17 cellular contexts compared by ENCODE assay signal in genomic region chr19:19674315-19674714, GRCh38. TPM values are rescaled to one million over a fixed set of nuclear protein-coding genes. Genes with fewer than 3 reads are reported as not detected.
DNase-seq lines count a peak whose midpoint lies in the region; ATAC-seq and TF ChIP-seq lines count a peak whose summit lies in the region.
"Had no signal": no experiment of that assay in that cellular context is flagged by ENCODE, and none has a peak within 500 bp of the region (broad histone marks: within the 10 kb centered on the region; RNA-seq: fewer than 3 reads in every experiment).

No MANE protein-coding gene starts in this region.

- intact Hi-C loops in CD8-positive, alpha-beta T cell (cut with DNase I, micrococcal nuclease) = no loop called here

- H3K36me3 ChIP-seq in CD8-positive, alpha-beta T cell (ENCODE audit: insufficient read depth, low read length) = peaks cover 65% of the 10 kb centered on the region

- peaks cover 13% of the 10 kb centered on the region for H3K4me1 ChIP-seq in CD8-positive, alpha-beta T cell (ENCODE audit: insufficient read depth, low read length)

- peaks cover 39% of the 10 kb centered on the region for H3K9me3 ChIP-seq in CD8-positive, alpha-beta T cell (ENCODE audit: low read length)

- H3K9me3 Mint-ChIP-seq in activated CD8-positive, alpha-beta memory T cell treated with anti-CD3 and anti-CD28 coated beads, Interleukin-2, amount 10 ng/mL, durations not matched to agents 7 days and 5 days (ENCODE audit: low read depth) = peaks cover 42% of the 10 kb centered on the region
- peaks cover 32% of the 10 kb centered on the region for H3K9me3 Mint-ChIP-seq in CD8-positive, alpha-beta T cell
- H3K9me3 Mint-ChIP-seq in activated T-helper 17 cell treated with anti-CD3 and anti-CD28 coated beads, Interleukin-2, amount 50 U/mL, for 72 hours = peaks cover 10% of the 10 kb centered on the region
- H3K9me3 Mint-ChIP-seq in immature natural killer cell = peaks cover 0 to 34% (median 27%) of the 10 kb centered on the region in 6 donors
- H3K9me3 Mint-ChIP-seq in progenitor cell of endocrine pancreas (ENCODE audit: low read depth) = peaks cover 26% of the 10 kb centered on the region

- ATAC-seq in activated CD8-positive, alpha-beta memory T cell treated with anti-CD3 and anti-CD28 coated beads, Interleukin-2, amount 10 ng/mL, durations not matched to agents 7 days and 5 days = no peak
- ATAC-seq in CD8-positive, alpha-beta T cell = no peak
- ATAC-seq in activated T-helper 17 cell treated with anti-CD3 and anti-CD28 coated beads, Interleukin-2, amount 50 U/mL, for 72 hours (replicated peaks) = no peak
- ATAC-seq in HG03342 (IDR thresholded peaks at IDR 0.05; ENCODE audit: unreplicated experiment) = no peak
- ATAC-seq: A549 had no signal

- CTCF ChIA-PET in activated CD8-positive, alpha-beta memory T cell treated with anti-CD3 and anti-CD28 coated beads, Interleukin-2, amount 10 ng/mL, durations not matched to agents 7 days and 5 days (lab: Charles Lee) = no interaction called here
- CTCF ChIA-PET in CD8-positive, alpha-beta T cell (lab: Charles Lee) = no interaction called here

- no peak for TF ChIP-seq CTCF in CD8-positive, alpha-beta T cell (IDR thresholded peaks at IDR 0.05)
- no peak for TF ChIP-seq CTCF in progenitor cell of endocrine pancreas (IDR thresholded peaks at IDR 0.05; ENCODE audit: unreplicated experiment)

- H3K4me1 Mint-ChIP-seq in activated CD8-positive, alpha-beta memory T cell treated with anti-CD3 and anti-CD28 coated beads, Interleukin-2, amount 10 ng/mL, durations not matched to agents 7 days and 5 days = peaks cover 35% of the 10 kb centered on the region
- H3K4me1 Mint-ChIP-seq in CD8-positive, alpha-beta T cell (ENCODE audit: low read depth) = peaks cover 42% of the 10 kb centered on the region
- peaks cover 4% of the 10 kb centered on the region for H3K4me1 Mint-ChIP-seq in activated T-helper 17 cell treated with anti-CD3 and anti-CD28 coated beads, Interleukin-2, amount 50 U/mL, for 72 hours
- H3K4me1 Mint-ChIP-seq in immature natural killer cell (peaks cover 49 to 63% of the 10 kb centered on the region in 2 donors), progenitor cell of endocrine pancreas (ENCODE audit: low read depth) (peaks cover 3% of the 10 kb centered on the region)

- H3K4me3 ChIP-seq in CD8-positive, alpha-beta T cell (ENCODE audit: low read depth, low read length) = peak overlapping the region; percentile 7
- H3K4me3 ChIP-seq: A549, PC-9 had no signal

- H3K4me3 Mint-ChIP-seq in activated CD8-positive, alpha-beta memory T cell treated with anti-CD3 and anti-CD28 coated beads, Interleukin-2, amount 10 ng/mL, durations not matched to agents 7 days and 5 days = no peak overlapping the region
- no peak overlapping the region for H3K4me3 Mint-ChIP-seq in CD8-positive, alpha-beta T cell
- H3K4me3 Mint-ChIP-seq in activated T-helper 17 cell treated with anti-CD3 and anti-CD28 coated beads, Interleukin-2, amount 50 U/mL, for 72 hours = peak overlapping the region; percentile 32
- H3K4me3 Mint-ChIP-seq in immature natural killer cell = peak overlapping the region in 3 of 5 donors; percentile 1 to 43 (median 6)
- no peak overlapping the region for H3K4me3 Mint-ChIP-seq in progenitor cell of endocrine pancreas (ENCODE audit: low read depth)
- H3K4me3 Mint-ChIP-seq: CD14-positive monocyte had no signal

- no peak overlapping the region for H3K27ac ChIP-seq in CD8-positive, alpha-beta T cell (ENCODE audit: low read depth, low read length)
- H3K27ac ChIP-seq: A549, KMS-11, PC-9 had no signal

- H3K27me3 ChIP-seq in CD8-positive, alpha-beta T cell (ENCODE audit: insufficient read depth, low read length) = no peaks in the 10 kb centered on the region

- H3K36me3 Mint-ChIP-seq in activated CD8-positive, alpha-beta memory T cell treated with anti-CD3 and anti-CD28 coated beads, Interleukin-2, amount 10 ng/mL, durations not matched to agents 7 days and 5 days = peaks cover 95% of the 10 kb centered on the region
- peaks cover 88% of the 10 kb centered on the region for H3K36me3 Mint-ChIP-seq in CD8-positive, alpha-beta T cell
- H3K36me3 Mint-ChIP-seq in activated T-helper 17 cell treated with anti-CD3 and anti-CD28 coated beads, Interleukin-2, amount 50 U/mL, for 72 hours (ENCODE audit: low read depth) = peaks cover 100% of the 10 kb centered on the region
- peaks cover 37 to 63% (median 46%) of the 10 kb centered on the region in 3 donors for H3K36me3 Mint-ChIP-seq in immature natural killer cell
- H3K36me3 Mint-ChIP-seq in progenitor cell of endocrine pancreas (ENCODE audit: insufficient read depth) = peaks cover 48% of the 10 kb centered on the region

- no peak overlapping the region for H3K27ac Mint-ChIP-seq in activated CD8-positive, alpha-beta memory T cell treated with anti-CD3 and anti-CD28 coated beads, Interleukin-2, amount 10 ng/mL, durations not matched to agents 7 days and 5 days
- peak overlapping the region; percentile 37 for H3K27ac Mint-ChIP-seq in CD8-positive, alpha-beta T cell
- H3K27ac Mint-ChIP-seq in activated T-helper 17 cell treated with anti-CD3 and anti-CD28 coated beads, Interleukin-2, amount 50 U/mL, for 72 hours = no peak overlapping the region
- H3K27ac Mint-ChIP-seq in immature natural killer cell (peak overlapping the region in 3 of 6 donors; percentile 19 to 72 (median 23)), progenitor cell of endocrine pancreas (no peak overlapping the region)
- H3K27ac Mint-ChIP-seq: CD14-positive monocyte had no signal

- H3K27me3 Mint-ChIP-seq in activated CD8-positive, alpha-beta memory T cell treated with anti-CD3 and anti-CD28 coated beads, Interleukin-2, amount 10 ng/mL, durations not matched to agents 7 days and 5 days = no peaks in the 10 kb centered on the region
- no peaks in the 10 kb centered on the region for H3K27me3 Mint-ChIP-seq in CD8-positive, alpha-beta T cell (ENCODE audit: low read depth)
- H3K27me3 Mint-ChIP-seq in activated T-helper 17 cell treated with anti-CD3 and anti-CD28 coated beads, Interleukin-2, amount 50 U/mL, for 72 hours = no peaks in the 10 kb centered on the region
- H3K27me3 Mint-ChIP-seq in immature natural killer cell (ENCODE audit: low read depth in 3 of 3) (peaks cover 2 to 6% (median 3%) of the 10 kb centered on the region in 3 donors), progenitor cell of endocrine pancreas (no peaks in the 10 kb centered on the region)

- POLR2A ChIA-PET in CD8-positive, alpha-beta T cell (lab: Charles Lee) = interaction anchor here (1.0 kb wide), 1 partner anchor 59 kb away, joined by 5 read pairs; the partner anchor contains the start of gene ZNF14

- peak; percentile 8 for DNase-seq in activated CD8-positive, alpha-beta memory T cell treated with anti-CD3 and anti-CD28 coated beads, Interleukin-2, amount 10 ng/mL, durations not matched to agents 7 days and 5 days
- DNase-seq in activated CD8-positive, alpha-beta memory T cell treated with anti-CD3 and anti-CD28 coated beads, Interleukin-2, amount 50 U/mL, for 4 hours = no peak
- DNase-seq in CD8-positive, alpha-beta T cell = no peak
- DNase-seq in immature natural killer cell = no peak
- DNase-seq in middle frontal gyrus (ENCODE audit: extremely low spot score, low spot score) = no peak
- DNase-seq in progenitor cell of endocrine pancreas (ENCODE audit: low spot score, unreplicated experiment) = no peak
- DNase-seq: GF-D8, NCI-H1105 treated with DMSO at 0.1 percent for 48 hours, NCI-H187 treated with DMSO at 0.1 percent for 48 hours, NCI-H446, NCI-H774, PC-9 had no signal

RNA-seq across cellular contexts. Expression of gene ZNF101, which starts 5.7 kb away (rescaled TPM):
- total RNA-seq in activated CD8-positive, alpha-beta memory T cell treated with anti-CD3 and anti-CD28 coated beads, Interleukin-2, amount 10 ng/mL, durations not matched to agents 7 days and 5 days = 10 to 100 TPM; 75.0 to 93.7 TPM
- 10 to 100 TPM; 71.2 to 75.5 TPM for total RNA-seq in CD8-positive, alpha-beta T cell
- total RNA-seq in activated T-helper 17 cell treated with anti-CD3 and anti-CD28 coated beads, Interleukin-2, amount 50 U/mL, for 72 hours = 10 to 100 TPM; 57.0 to 70.7 TPM
- 10 to 100 TPM; 33.9 to 51.4 (median 36.8) TPM for polyA plus RNA-seq in immature natural killer cell
- total RNA-seq in progenitor cell of endocrine pancreas = 15.3 and 15.6 TPM in 2 replicates

RNA-seq across cellular contexts. Expression of gene ATP13A1, which starts 10.8 kb away (rescaled TPM):
- 100 to 1,000 TPM; 114 to 131 TPM for total RNA-seq in activated CD8-positive, alpha-beta memory T cell treated with anti-CD3 and anti-CD28 coated beads, Interleukin-2, amount 10 ng/mL, durations not matched to agents 7 days and 5 days
- 10 to 100 TPM; 79.4 to 87.9 TPM for total RNA-seq in CD8-positive, alpha-beta T cell
- 10 to 100 TPM; 47.8 to 79.6 TPM for total RNA-seq in activated T-helper 17 cell treated with anti-CD3 and anti-CD28 coated beads, Interleukin-2, amount 50 U/mL, for 72 hours
- polyA plus RNA-seq in immature natural killer cell = 10 to 100 TPM in 2 of 3 donors, 1 to 10 TPM in 1; 8.4 to 29.2 (median 18.6) TPM
- 81.1 and 87.1 TPM in 2 replicates for total RNA-seq in progenitor cell of endocrine pancreas

RNA-seq across cellular contexts. Expression of gene GMIP, which starts 30.9 kb away (rescaled TPM):
- 100 to 1,000 TPM; 110 to 111 TPM for total RNA-seq in activated CD8-positive, alpha-beta memory T cell treated with anti-CD3 and anti-CD28 coated beads, Interleukin-2, amount 10 ng/mL, durations not matched to agents 7 days and 5 days
- total RNA-seq in CD8-positive, alpha-beta T cell = 10 to 100 TPM; 82.7 to 85.7 TPM
- total RNA-seq in activated T-helper 17 cell treated with anti-CD3 and anti-CD28 coated beads, Interleukin-2, amount 50 U/mL, for 72 hours = 100 to 1,000 TPM in 1 of 2 donors, 10 to 100 TPM in 1; 79.9 to 100 TPM
- 10 to 100 TPM; 38.9 to 84.4 (median 40.0) TPM for polyA plus RNA-seq in immature natural killer cell
- 29.2 and 30.5 TPM in 2 replicates for total RNA-seq in progenitor cell of endocrine pancreas

RNA-seq across cellular contexts. Expression of gene LPAR2, which starts 46.3 kb away (rescaled TPM):
- total RNA-seq in activated CD8-positive, alpha-beta memory T cell treated with anti-CD3 and anti-CD28 coated beads, Interleukin-2, amount 10 ng/mL, durations not matched to agents 7 days and 5 days = 10 to 100 TPM; 39.4 to 46.1 TPM
- 10 to 100 TPM; 63.8 to 67.4 TPM for total RNA-seq in CD8-positive, alpha-beta T cell
- 10 to 100 TPM; 46.3 to 85.6 TPM for total RNA-seq in activated T-helper 17 cell treated with anti-CD3 and anti-CD28 coated beads, Interleukin-2, amount 50 U/mL, for 72 hours
- polyA plus RNA-seq in immature natural killer cell = 1 to 10 TPM; 3.8 to 5.9 (median 4.6) TPM
- total RNA-seq in progenitor cell of endocrine pancreas = 164 and 170 TPM in 2 replicates

RNA-seq across cellular contexts. Expression of gene PBX4, which starts 55.8 kb away (rescaled TPM):
- total RNA-seq in activated CD8-positive, alpha-beta memory T cell treated with anti-CD3 and anti-CD28 coated beads, Interleukin-2, amount 10 ng/mL, durations not matched to agents 7 days and 5 days = 10 to 100 TPM; 39.9 to 62.3 TPM
- total RNA-seq in CD8-positive, alpha-beta T cell = 10 to 100 TPM; 44.4 to 48.8 TPM
- total RNA-seq in activated T-helper 17 cell treated with anti-CD3 and anti-CD28 coated beads, Interleukin-2, amount 50 U/mL, for 72 hours = 100 to 1,000 TPM in 1 of 2 donors, 10 to 100 TPM in 1; 63.9 to 101 TPM
- under 1 TPM in 2 of 3 donors, not detected in 1; 0.57 to 0.82 TPM for polyA plus RNA-seq in immature natural killer cell
- 5.0 and 5.2 TPM in 2 replicates for total RNA-seq in progenitor cell of endocrine pancreas
- polyA plus RNA-seq: CD14-positive monocyte had no signal

Comparison
In these comparisons a context has a peak if more than half of its experiments do, and no peak if none do; other contexts are left out.
1. H3K4me3 Mint-ChIP-seq: peak in activated T-helper 17 cell treated with anti-CD3 and anti-CD28 coated beads, Interleukin-2, amount 50 U/mL, for 72 hours (single experiment) and immature natural killer cell (3 of 5); none in activated CD8-positive, alpha-beta memory T cell treated with anti-CD3 and anti-CD28 coated beads, Interleukin-2, amount 10 ng/mL, durations not matched to agents 7 days and 5 days (single experiment), CD8-positive, alpha-beta T cell (single experiment) and progenitor cell of endocrine pancreas (single experiment).